ENCODE assay signal across 13 cellular contexts in genomic region chr12:70756118-70756517, GRCh38.
A peak's percentile ranks its signal among the peaks of the same experiment; 100 is the strongest.
DNase-seq lines count a peak whose midpoint lies in the region; ATAC-seq and TF ChIP-seq lines count a peak whose summit lies in the region.
"Had no signal": no experiment of that assay in that cellular context is flagged by ENCODE, and none has a peak within 500 bp of the region (broad histone marks: within the 10 kb centered on the region; RNA-seq: fewer than 3 reads in every experiment).

No MANE protein-coding gene starts in this region.

- peak overlapping the region; percentile 87 for H3K4me2 ChIP-seq in PC-3 (ENCODE audit: low read length)

- CTCF ChIA-PET in PC-3 (lab: Charles Lee): interaction anchor here (0.6 to 0.8 kb wide), 3 partner anchors 11 to 382 kb away, joined by 3 to 15 read pairs (median 5); no protein-coding TSS in a partner anchor

- intact Hi-C loops in PC-3 (cut with micrococcal nuclease): loop anchor here (2.0 kb wide), 2 partner anchors 39 to 61 kb away; no protein-coding TSS in a partner anchor

- TF ChIP-seq CTCF in PC-3 (conservative IDR thresholded peaks at IDR 0.05; ENCODE audit: low read depth, low read length) (no peak), epithelial cell of proximal tubule (conservative IDR thresholded peaks at IDR 0.05; ENCODE audit: low read depth, low read length) (no peak)

- POLR2A ChIA-PET in PC-3 (lab: Charles Lee; ENCODE audit: unreplicated experiment): interaction anchor here (0.7 kb wide), 1 partner anchor 74 kb away, joined by 3 read pairs; no protein-coding TSS in a partner anchor

- H4K20me1 ChIP-seq in PC-3 (ENCODE audit: low read length): no peaks in the 10 kb centered on the region

- DNase-seq in EL: peak; percentile 2
- DNase-seq in PC-3: peak; percentile 92
- peak; percentile 40 for DNase-seq in epithelial cell of proximal tubule (ENCODE audit: low read depth)
- DNase-seq in skeletal muscle cell (ENCODE audit: low read depth): peak; percentile 48
- DNase-seq in stimulated activated CD8-positive, alpha-beta memory T cell treated with anti-CD3 and anti-CD28 coated beads, Interleukin-4, amount 100 ng/mL, for 48 hours: no peak
- DNase-seq in NCI-H748 (lab: John Stamatoyannopoulos, UW; ENCODE audit: unreplicated experiment): no peak
- no peak for DNase-seq in SKM-1 treated with dmso at 0.1 percent for 144 hours (lab: John Stamatoyannopoulos, UW; ENCODE audit: unreplicated experiment)
- DNase-seq in RPMI8226: no peak
- DNase-seq: activated effector memory CD4-positive, alpha-beta T cell treated with Interleukin-2 at 50 U/mL for 16 hours; DMS 273 treated with DMSO at 0.1 percent for 48 hours; gastrocnemius medialis had no signal

- peak overlapping the region; percentile 89 for H3K27ac ChIP-seq in PC-3 (ENCODE audit: low read length)
- H3K27ac ChIP-seq: gastrocnemius medialis, tibial nerve had no signal

- no peaks in the 10 kb centered on the region for H3K27me3 ChIP-seq in PC-3 (ENCODE audit: low read length)
- H3K27me3 ChIP-seq: gastrocnemius medialis, tibial nerve had no signal

- H3F3A ChIP-seq in PC-3 (ENCODE audit: low read length, unreplicated experiment): peaks cover 6% of the 10 kb centered on the region

- no peaks in the 10 kb centered on the region for H3K36me3 ChIP-seq in PC-3 (ENCODE audit: low read depth, low read length)
- H3K36me3 ChIP-seq: gastrocnemius medialis, tibial nerve had no signal

- H3K9me2 ChIP-seq in PC-3 (replicated peaks; ENCODE audit: low read length): no peaks in the 10 kb centered on the region

- peaks cover 64% of the 10 kb centered on the region for H3K4me1 ChIP-seq in PC-3 (ENCODE audit: insufficient read depth, low read length)
- H3K4me1 ChIP-seq: gastrocnemius medialis, tibial nerve had no signal

- peaks cover 12% of the 10 kb centered on the region for H3K79me2 ChIP-seq in PC-3 (ENCODE audit: low read length)

- ATAC-seq in PC-3: peak; percentile 90
- ATAC-seq: activated CD4-positive, CD25-positive, alpha-beta regulatory T cell treated with anti-CD3 and anti-CD28 coated beads, Interleukin-2, amount 50 U/mL, for 24 hours; gastrocnemius medialis had no signal

- peak overlapping the region; percentile 51 for H3K9ac ChIP-seq in PC-3 (ENCODE audit: low read length)

- no peaks in the 10 kb centered on the region for H3K9me3 ChIP-seq in PC-3 (ENCODE audit: low read length)
- H3K9me3 ChIP-seq: gastrocnemius medialis, tibial nerve had no signal

- H2AFZ ChIP-seq in PC-3 (ENCODE audit: low read length): peak overlapping the region; percentile 12; the same call in 1 of the 2 replicates

- BruUV-seq in PC-3 (replicated peaks; lab: Mats Ljungman, UMichigan): no TSS peak

- H3K4me3 ChIP-seq in PC-3 (ENCODE audit: low read length): peak overlapping the region; percentile 45
- no peak overlapping the region for H3K4me3 ChIP-seq in epithelial cell of proximal tubule (ENCODE audit: low read depth, low read length)
- no peak overlapping the region for H3K4me3 ChIP-seq in skeletal muscle cell (ENCODE audit: low read depth, low read length)
- H3K4me3 ChIP-seq: gastrocnemius medialis, tibial nerve had no signal

Comparison
In these comparisons a context has a peak if more than half of its experiments do, and no peak if none do; other contexts are left out.
1. DNase-seq: peak in EL (single experiment), PC-3 (single experiment), epithelial cell of proximal tubule (single experiment) and skeletal muscle cell (single experiment); none in stimulated activated CD8-positive, alpha-beta memory T cell treated with anti-CD3 and anti-CD28 coated beads, Interleukin-4, amount 100 ng/mL, for 48 hours (single experiment), NCI-H748 (single experiment), SKM-1 treated with dmso at 0.1 percent for 144 hours (single experiment) and RPMI8226 (single experiment).